Comparison of ENCODE assay signal across 8 cellular contexts in genomic region chr3:157239082-157239704, GRCh38.
A peak's percentile ranks its signal among the peaks of the same experiment; 100 is the strongest.
DNase-seq lines count a peak whose midpoint lies in the region; ATAC-seq and TF ChIP-seq lines count a peak whose summit lies in the region.

No MANE protein-coding gene starts in this region.

- ATAC-seq in GM18519 (IDR thresholded peaks at IDR 0.05; ENCODE audit: low FRiP score, unreplicated experiment) (peak; percentile 100), HG02981 (IDR thresholded peaks at IDR 0.05; ENCODE audit: unreplicated experiment) (peak; percentile 99)

- DNase-seq in AG08396 (ENCODE audit: low spot score) (peak; percentile 36), NCI-H2081 (lab: John Stamatoyannopoulos, UW) (peak; percentile 72 to 78), coronary artery (ENCODE audit: low spot score) (no peak), lung microvascular endothelial cell (ENCODE audit: low read depth in 2 of 2) (peak; percentile 59 to 64)
- peak; percentile 88 for DNase-seq in activated CD4-positive, alpha-beta T cell treated with anti-CD3 and anti-CD28 coated beads for 48 hours
- peak; percentile 39 to 57 for DNase-seq in stimulated activated CD8-positive, alpha-beta memory T cell treated with anti-CD3 and anti-CD28 coated beads, Interleukin-2, amount 100 ng/mL, for 1 hour (ENCODE audit: low read depth in 2 of 2)

- peak; percentile 48 for TF ChIP-seq CTCF in coronary artery (IDR thresholded peaks at IDR 0.05)

- no peak overlapping the region for H3K4me3 ChIP-seq in coronary artery

- H3K27ac ChIP-seq in coronary artery = no peak overlapping the region
